8 cellular contexts compared by ENCODE assay signal in genomic region chr12:21433525-21433924, GRCh38.
"Had no signal": no experiment of that assay in that cellular context is flagged by ENCODE, and none has a peak within 500 bp of the region (broad histone marks: within the 10 kb centered on the region; RNA-seq: fewer than 3 reads in every experiment).

No MANE protein-coding gene starts in this region.

- H3K27ac ChIP-seq: GM23248 had no signal

- H3K4me3 ChIP-seq: GM23248 had no signal

- H3K9ac ChIP-seq: GM23248 had no signal

- H3K4me3 Mint-ChIP-seq: H9 had no signal

- H2AFZ ChIP-seq: GM23248 had no signal

- H3K27ac Mint-ChIP-seq: H9 had no signal

- FAIRE-seq: H1, H54, HTR-8/SVneo had no signal

- DNase-seq: GM23248, H9, HCEC 1CT, IMR-90, KBM-7 had no signal
